ENCODE assay signal across 23 cellular contexts in genomic region chr6:117304446-117304845, GRCh38. TPM values are rescaled to one million over a fixed set of nuclear protein-coding genes. Genes with fewer than 3 reads are reported as not detected.
A peak's percentile ranks its signal among the peaks of the same experiment; 100 is the strongest.
DNase-seq lines count a peak whose midpoint lies in the region; ATAC-seq, FAIRE-seq and TF ChIP-seq lines count a peak whose summit lies in the region.
"Had no signal": no experiment of that assay in that cellular context is flagged by ENCODE, and none has a peak within 500 bp of the region (broad histone marks: within the 10 kb centered on the region; RNA-seq: fewer than 3 reads in every experiment).

No MANE protein-coding gene starts in this region.

- POLR2A ChIA-PET in GM12878 (lab: Charles Lee) (no interaction called here), PC-3 (lab: Charles Lee; ENCODE audit: unreplicated experiment) (no interaction called here), Caco-2 (lab: Charles Lee) (no interaction called here)

- no peak overlapping the region for H3K4me3 Mint-ChIP-seq in Caco-2 (ENCODE audit: unreplicated experiment)
- H3K4me3 Mint-ChIP-seq: CD4-positive, CD25-positive, alpha-beta regulatory T cell; CD8-positive, alpha-beta memory T cell; H9 had no signal

- H3K36me3 ChIP-seq in GM12878 (ENCODE audit: control insufficient read depth in 2 of 2, insufficient read depth in 2 of 2, low read length in 1 of 2) = no peaks in the 10 kb centered on the region
- H3K36me3 ChIP-seq in PC-3 (ENCODE audit: low read depth, low read length) = no peaks in the 10 kb centered on the region
- H3K36me3 ChIP-seq in Caco-2 (ENCODE audit: control insufficient read depth, insufficient read depth, low read length) = no peaks in the 10 kb centered on the region
- H3K36me3 ChIP-seq: BE2C had no signal

- peaks cover 9% of the 10 kb centered on the region for H3K27me3 Mint-ChIP-seq in Caco-2 (ENCODE audit: insufficient read depth, unreplicated experiment)
- H3K27me3 Mint-ChIP-seq: CD4-positive, CD25-positive, alpha-beta regulatory T cell had no signal

- no peaks in the 10 kb centered on the region for H3F3A ChIP-seq in PC-3 (ENCODE audit: low read length, unreplicated experiment)

- RAD21 ChIA-PET in GM12878 (lab: Charles Lee; ENCODE audit: unreplicated experiment) = no interaction called here

- 3% methylated on average over 2 of the region's 2 CpGs for WGBS in GM12878 (ENCODE audit: insufficient coverage, insufficient replicate concordance, low lambda C conversion rate, missing lambda C conversion rate)

- H4K20me1 ChIP-seq in GM12878 (ENCODE audit: control insufficient read depth, insufficient read depth) (no peaks in the 10 kb centered on the region; the same call in 1 of the 2 replicates), PC-3 (ENCODE audit: low read length) (no peaks in the 10 kb centered on the region)

- DNase-seq in GM12878 (ENCODE audit: low read depth, low spot score) (no peak), PC-3 (no peak), Caco-2 (no peak), NCI-H2029 treated with DMSO at 0.1 percent for 48 hours (lab: John Stamatoyannopoulos, UW) (no peak)
- DNase-seq: ACHN; BE2C; C1 segment of cervical spinal cord; CD4-positive, CD25-positive, alpha-beta regulatory T cell; CD8-positive, alpha-beta memory T cell; COR-L47; DMS79; GDM1; H9; Kasumi-1; KG1 had no signal

- in situ Hi-C loops in GM12878 (cut with MboI) = no loop called here

- TF ChIP-seq POLR2A in GM12878 (IDR thresholded peaks at IDR 0.05; ENCODE audit: low read depth, low read length) = no peak

- H3K9ac ChIP-seq in GM12878 (ENCODE audit: control insufficient read depth, insufficient read depth, low read length) (no peak overlapping the region), PC-3 (ENCODE audit: low read length) (no peak overlapping the region)

- H3K36me3 Mint-ChIP-seq in Caco-2 (ENCODE audit: insufficient read depth, unreplicated experiment) = no peaks in the 10 kb centered on the region
- H3K36me3 Mint-ChIP-seq: CD4-positive, CD25-positive, alpha-beta regulatory T cell; CD8-positive, alpha-beta memory T cell had no signal

- intact Hi-C loops in GM12878 (cut with micrococcal nuclease; ENCODE audit: unreplicated experiment) = no loop called here
- intact Hi-C loops in PC-3 (cut with micrococcal nuclease) = no loop called here
- intact Hi-C loops in Caco-2 (cut with micrococcal nuclease; ENCODE audit: unreplicated experiment) = no loop called here

- H3K4me1 Mint-ChIP-seq in Caco-2 (ENCODE audit: low read depth, unreplicated experiment) = no peaks in the 10 kb centered on the region
- H3K4me1 Mint-ChIP-seq: CD4-positive, CD25-positive, alpha-beta regulatory T cell; CD8-positive, alpha-beta memory T cell; H9 had no signal

- H3K79me2 ChIP-seq in GM12878 (ENCODE audit: control insufficient read depth, insufficient read depth, low read length) (no peaks in the 10 kb centered on the region), PC-3 (ENCODE audit: low read length) (no peaks in the 10 kb centered on the region)

- no peak overlapping the region for H2AFZ ChIP-seq in GM12878 (ENCODE audit: control insufficient read depth, low read depth, low read length)
- H2AFZ ChIP-seq in PC-3 (ENCODE audit: low read length) = no peak overlapping the region

- H3K4me1 ChIP-seq in GM12878 (ENCODE audit: control insufficient read depth, insufficient read depth, low read length) (no peaks in the 10 kb centered on the region), PC-3 (ENCODE audit: insufficient read depth, low read length) (peaks cover 6% of the 10 kb centered on the region), Caco-2 (no peaks in the 10 kb centered on the region)
- H3K4me1 ChIP-seq: BE2C had no signal

- H3K9me2 ChIP-seq in PC-3 (replicated peaks; ENCODE audit: low read length) = no peaks in the 10 kb centered on the region

- H3K27ac ChIP-seq in GM12878 (ENCODE audit: control insufficient read depth, insufficient read depth) (no peak overlapping the region), PC-3 (ENCODE audit: low read length) (no peak overlapping the region)

- H3K4me3 ChIP-seq in GM12878 (no peak overlapping the region), PC-3 (ENCODE audit: low read length) (no peak overlapping the region), Caco-2 (ENCODE audit: low read depth, low read length) (no peak overlapping the region)

- CTCF ChIA-PET in GM12878 (lab: Yijun Ruan, JAX) (no interaction called here), PC-3 (lab: Charles Lee) (no interaction called here), Caco-2 (lab: Charles Lee) (no interaction called here)

- no peak for TF ChIP-seq RAD21 in GM12878 (IDR thresholded peaks at IDR 0.05; ENCODE audit: insufficient read depth, low read depth, low read length)

- ATAC-seq in GM19351 (IDR thresholded peaks at IDR 0.05; ENCODE audit: unreplicated experiment) (peak; percentile 64), HG03432 (IDR thresholded peaks at IDR 0.05; ENCODE audit: unreplicated experiment) (peak; percentile 48), GM12878 (0 out of 3 replicates have a peak, but pooled peaks have one; percentile 34), PC-3 (no peak), HG02840 (IDR thresholded peaks at IDR 0.05; ENCODE audit: low FRiP score, unreplicated experiment) (no peak)

- no peak overlapping the region for H3K4me2 ChIP-seq in GM12878 (ENCODE audit: control insufficient read depth, insufficient read depth)
- no peak overlapping the region for H3K4me2 ChIP-seq in PC-3 (ENCODE audit: low read length)

- FAIRE-seq in GM12878 (lab: Jason Lieb, UNC) = no peak
- FAIRE-seq: A204.1, D721Med, H1 had no signal

- BruUV-seq in GM12878 (replicated peaks; lab: Mats Ljungman, UMichigan) (no TSS peak), PC-3 (replicated peaks; lab: Mats Ljungman, UMichigan) (no TSS peak), Caco-2 (replicated peaks; lab: Mats Ljungman, UMichigan) (no TSS peak)

- SMC1A ChIA-PET in GM12878 (lab: Charles Lee; ENCODE audit: uncharacterized antibody, unreplicated experiment) = interaction anchor here (0.6 to 1.2 kb wide), 2 partner anchors 25 to 674 kb away, joined by 3 read pairs; no protein-coding TSS in a partner anchor

- H3K27ac Mint-ChIP-seq in Caco-2 (ENCODE audit: unreplicated experiment) = no peak overlapping the region
- H3K27ac Mint-ChIP-seq: CD4-positive, CD25-positive, alpha-beta regulatory T cell; CD8-positive, alpha-beta memory T cell; H9 had no signal

- H3K9me3 ChIP-seq in GM12878 (replicated peaks; ENCODE audit: control insufficient read depth, insufficient read depth, low read length) (no peaks in the 10 kb centered on the region), PC-3 (ENCODE audit: low read length) (no peaks in the 10 kb centered on the region), Caco-2 (no peaks in the 10 kb centered on the region)
- H3K9me3 ChIP-seq: BE2C had no signal

- TF ChIP-seq EP300 in GM12878 (IDR thresholded peaks at IDR 0.05; ENCODE audit: borderline replicate concordance in 1 of 2, control insufficient read depth in 1 of 2, low read depth in 2 of 2, low read length in 2 of 2) = no peak

- no peaks in the 10 kb centered on the region for H3K9me3 Mint-ChIP-seq in Caco-2 (ENCODE audit: unreplicated experiment)
- H3K9me3 Mint-ChIP-seq: CD8-positive, alpha-beta memory T cell; H9 had no signal

- H3K27me3 ChIP-seq in GM12878 (replicated peaks in 1 of 2; ENCODE audit: control insufficient read depth in 2 of 2, insufficient read depth in 2 of 2, low read length in 1 of 2) = no peaks in the 10 kb centered on the region
- no peaks in the 10 kb centered on the region for H3K27me3 ChIP-seq in PC-3 (ENCODE audit: low read length)
- no peaks in the 10 kb centered on the region; the same call in 1 of the 2 replicates for H3K27me3 ChIP-seq in Caco-2 (replicated peaks; ENCODE audit: control insufficient read depth, insufficient read depth, low read length)
- H3K27me3 ChIP-seq: BE2C had no signal

- TF ChIP-seq CTCF in GM12878 (IDR thresholded peaks at IDR 0.05 in 2 of 3, conservative IDR thresholded peaks at IDR 0.05 in 1 of 3; ENCODE audit: control insufficient read depth in 2 of 3, extremely low read depth in 1 of 3, insufficient read depth in 1 of 3, low read depth in 3 of 3, low read length in 3 of 3) = no peak
- TF ChIP-seq CTCF in PC-3 (conservative IDR thresholded peaks at IDR 0.05; ENCODE audit: low read depth, low read length) = no peak
- TF ChIP-seq CTCF in Caco-2 (IDR thresholded peaks at IDR 0.05; ENCODE audit: insufficient read depth in 1 of 2, low read depth in 1 of 2, low read length in 1 of 2, severe bottlenecking in 1 of 2, unreplicated experiment in 1 of 2) = no peak

TF ChIP-seq in GM12878, 131 proteins besides CTCF, POLR2A, EP300 and RAD21:
- TF ChIP-seq MTA3 (IDR thresholded peaks at IDR 0.05; ENCODE audit: borderline replicate concordance, low read length) (no peak), YBX1 (IDR thresholded peaks at IDR 0.05) (no peak), TCF3 (IDR thresholded peaks at IDR 0.05; ENCODE audit: borderline replicate concordance, insufficient read depth, low read depth, low read length) (no peak), SUPT20H (IDR thresholded peaks at IDR 0.05; ENCODE audit: borderline replicate concordance, control insufficient read depth, low read depth, low read length) (no peak), ZNF217 (IDR thresholded peaks at IDR 0.05) (no peak)

RNA-seq across cellular contexts. Expression of gene VGLL2, which starts 39.1 kb away (rescaled TPM):
- not detected in 2 replicates for total RNA-seq in GM12878 (2013; cell fraction: nucleolus; rRNA removed)
- total RNA-seq in GM12878 (2014; rRNA removed) (not detected in 2 replicates), GM12878 (2014; rRNA removed; fragmentation: Illumina TruSeq; extraction: Trizol) (not detected in 2 replicates), GM12878 (2021) (not detected in 2 replicates), PC-3 (2014; rRNA removed) (not detected in 2 replicates), Caco-2 (2022) (not detected in 2 replicates)
- polyA plus RNA-seq in GM12878 (2011; ENCODE audit: low read depth) = not detected
- polyA plus RNA-seq in GM12878 (2011; rRNA removed) (not detected in 2 replicates), GM12878 (2014; fragmentation: Illumina TruSeq; extraction: Trizol) (not detected in 2 replicates), GM12878 (2014; fragmentation: Nextera tagmentation; extraction: Ambion mirVana) (not detected), GM12878 (2014; rRNA removed) (not detected in 2 replicates), GM12878 (2016; fragmentation: Nextera tagmentation; extraction: Ambion mirVana) (not detected)
- not detected in 2 replicates for polyA plus RNA-seq in GM12878 (2011; cell fraction: cytosol; rRNA removed)
- polyA plus RNA-seq in GM12878 (2011; cell fraction: nucleus; rRNA removed) = not detected in 2 replicates
- polyA plus RNA-seq in GM12878 (2012) = not detected in 2 replicates
- not detected in 2 replicates for polyA minus RNA-seq in GM12878 (2011; rRNA and poly(A)+ RNA removed)
- not detected in 2 replicates for polyA minus RNA-seq in GM12878 (2011; cell fraction: cytosol; rRNA and poly(A)+ RNA removed)
- polyA minus RNA-seq in GM12878 (2011; cell fraction: nucleus; rRNA and poly(A)+ RNA removed) = not detected in 2 replicates
- total RNA-seq: CD4-positive, CD25-positive, alpha-beta regulatory T cell; CD8-positive, alpha-beta memory T cell; Daoy; H1; H9; HT-29 had no signal
- polyA plus RNA-seq: CD4-positive, CD25-positive, alpha-beta regulatory T cell; CD8-positive, alpha-beta memory T cell; H1 had no signal

Comparison
In these comparisons a context has a peak if more than half of its experiments do, and no peak if none do; other contexts are left out.
1. ATAC-seq: peak in GM19351 (single experiment), HG03432 (single experiment) and GM12878 (single experiment); none in PC-3 (single experiment) and HG02840 (single experiment).